ENCODE assay signal across 11 cellular contexts in the genomic region with DNA sequence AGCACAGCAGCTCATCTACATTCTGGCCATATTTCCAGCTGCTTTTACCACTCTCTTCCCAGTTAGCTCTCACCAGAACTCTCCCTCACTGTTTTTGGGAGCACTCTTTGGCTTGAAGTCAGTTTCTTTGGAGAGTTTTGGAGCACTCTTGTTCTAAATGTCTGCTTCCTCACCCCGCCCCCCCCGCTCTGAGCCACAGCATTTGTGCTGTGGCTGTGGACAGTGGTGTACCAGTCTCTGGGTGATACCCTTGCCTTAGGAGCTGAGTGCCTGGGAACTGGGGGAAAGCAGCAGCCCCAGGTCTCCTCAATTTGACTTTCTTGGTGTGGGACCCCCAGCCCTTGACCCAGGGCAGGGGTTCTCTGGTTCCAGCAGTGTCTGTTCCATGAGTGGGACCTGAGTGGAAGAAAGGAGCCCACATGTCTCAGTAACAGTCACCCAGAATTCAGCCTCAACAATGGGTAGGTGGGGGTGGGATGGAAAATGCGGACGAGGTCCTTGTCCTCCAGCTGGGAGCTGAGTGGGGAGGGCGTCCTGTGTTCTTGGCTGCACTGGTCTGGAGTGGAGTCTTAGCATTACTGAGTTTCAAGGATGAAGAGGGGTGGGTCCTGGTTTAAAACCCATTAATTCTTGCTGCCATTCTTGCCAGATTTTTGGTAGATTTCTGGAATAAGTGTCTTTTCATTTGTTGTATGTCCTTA.
"Had no signal": no experiment of that assay in that cellular context is flagged by ENCODE, and none has a peak within 500 bp of the region (broad histone marks: within the 10 kb centered on the region; RNA-seq: fewer than 3 reads in every experiment).

No MANE protein-coding gene starts in this region.

- DNase-seq: activated CD4-positive, alpha-beta T cell treated with anti-CD3 and anti-CD28 coated beads for 36 hours; activated CD8-positive, alpha-beta memory T cell treated with anti-CD3 and anti-CD28 coated beads, Interleukin-2, amount 50 U/mL, for 48 hours; activated CD8-positive, alpha-beta T cell treated with anti-CD3 and anti-CD28 coated beads, Interleukin-2, amount 10 ng/mL, durations not matched to agents 7 days and 5 days; activated gamma-delta T cell; aorta; foreskin melanocyte; right cardiac atrium; small intestine; substantia nigra had no signal

- H3K27me3 Mint-ChIP-seq: activated CD4-positive, alpha-beta T cell treated with anti-CD3 and anti-CD28 coated beads for 36 hours had no signal

- H3K4me3 Mint-ChIP-seq: activated CD4-positive, alpha-beta T cell treated with anti-CD3 and anti-CD28 coated beads for 36 hours; activated CD8-positive, alpha-beta T cell treated with anti-CD3 and anti-CD28 coated beads, Interleukin-2, amount 10 ng/mL, durations not matched to agents 7 days and 5 days had no signal

- ATAC-seq: activated CD4-positive, alpha-beta T cell treated with anti-CD3 and anti-CD28 coated beads for 36 hours; activated CD8-positive, alpha-beta T cell treated with anti-CD3 and anti-CD28 coated beads, Interleukin-2, amount 10 ng/mL, durations not matched to agents 7 days and 5 days; right cardiac atrium had no signal

- H3K9me3 ChIP-seq: upper lobe of left lung had no signal

- H3K27ac Mint-ChIP-seq: activated CD4-positive, alpha-beta T cell treated with anti-CD3 and anti-CD28 coated beads for 36 hours; activated CD8-positive, alpha-beta T cell treated with anti-CD3 and anti-CD28 coated beads, Interleukin-2, amount 10 ng/mL, durations not matched to agents 7 days and 5 days had no signal

- H3K4me3 ChIP-seq: upper lobe of left lung had no signal

- H3K27me3 ChIP-seq: upper lobe of left lung had no signal

- H3K27ac ChIP-seq: upper lobe of left lung, VCaP had no signal
